Comparison of ENCODE assay signal across 13 cellular contexts in genomic region chr19:51372021-51372648, GRCh38. TPM values are rescaled to one million over a fixed set of nuclear protein-coding genes. Genes with fewer than 3 reads are reported as not detected.
A peak's percentile ranks its signal among the peaks of the same experiment; 100 is the strongest.
DNase-seq lines count a peak whose midpoint lies in the region; ATAC-seq and TF ChIP-seq lines count a peak whose summit lies in the region.
"Had no signal": no experiment of that assay in that cellular context is flagged by ENCODE, and none has a peak within 500 bp of the region (broad histone marks: within the 10 kb centered on the region; RNA-seq: fewer than 3 reads in every experiment).

No MANE protein-coding gene starts in this region.

- no peaks in the 10 kb centered on the region for H3K36me3 ChIP-seq in CD4-positive, alpha-beta memory T cell (ENCODE audit: insufficient read depth, low read length)
- H3K36me3 ChIP-seq: cardiac muscle cell, WERI-Rb-1 had no signal

- ATAC-seq in activated naive CD8-positive, alpha-beta T cell treated with anti-CD3 and anti-CD28 coated beads, Interleukin-2, amount 10 ng/mL, durations not matched to agents 7 days and 5 days (ENCODE audit: low read depth): no peak
- ATAC-seq in HG03280 (IDR thresholded peaks at IDR 0.05; ENCODE audit: unreplicated experiment): no peak
- ATAC-seq: right cardiac atrium had no signal

- no peaks in the 10 kb centered on the region for H3K27me3 ChIP-seq in CD4-positive, alpha-beta memory T cell (ENCODE audit: insufficient read depth, low read length)
- H3K27me3 ChIP-seq in HL-60 (ENCODE audit: insufficient read depth, poor library complexity, severe bottlenecking): no peaks in the 10 kb centered on the region
- H3K27me3 ChIP-seq: cardiac muscle cell had no signal

- intact Hi-C loops in CD4-positive, alpha-beta memory T cell (cut with micrococcal nuclease): no loop called here

- TF ChIP-seq CTCF in HL-60 (IDR thresholded peaks at IDR 0.05; ENCODE audit: insufficient read depth, low read length): no peak
- TF ChIP-seq CTCF in nephron progenitor cell (IDR thresholded peaks at IDR 0.05): no peak

- H3K4me1 ChIP-seq in CD4-positive, alpha-beta memory T cell (ENCODE audit: insufficient read depth, low read length): peaks cover 70% of the 10 kb centered on the region

- peaks cover 0 to 5% of the 10 kb centered on the region in 2 donors for H3K36me3 Mint-ChIP-seq in CD4-positive, alpha-beta memory T cell
- peaks cover 13% of the 10 kb centered on the region for H3K36me3 Mint-ChIP-seq in activated naive CD8-positive, alpha-beta T cell treated with anti-CD3 and anti-CD28 coated beads, Interleukin-2, amount 10 ng/mL, durations not matched to agents 7 days and 5 days
- H3K36me3 Mint-ChIP-seq in nephron progenitor cell (ENCODE audit: low read depth): no peaks in the 10 kb centered on the region

- peak overlapping the region; percentile 21 to 27 for H3K4me3 ChIP-seq in CD4-positive, alpha-beta memory T cell (ENCODE audit: low read length in 2 of 2)
- H3K4me3 ChIP-seq in HL-60 (replicated peaks; ENCODE audit: insufficient read depth, low read length): peak overlapping the region; percentile 12
- H3K4me3 ChIP-seq: cardiac muscle cell had no signal

- DNase-seq in CD4-positive, alpha-beta memory T cell: no peak
- DNase-seq in HL-60 (ENCODE audit: low read depth in 1 of 2, low spot score in 1 of 2): no peak
- no peak for DNase-seq in activated naive CD8-positive, alpha-beta T cell treated with anti-CD3 and anti-CD28 coated beads, Interleukin-2, amount 10 ng/mL, durations not matched to agents 7 days and 5 days
- DNase-seq in nephron progenitor cell: no peak
- DNase-seq in SIG-M5 (lab: John Stamatoyannopoulos, UW): no peak
- no peak for DNase-seq in foreskin melanocyte
- DNase-seq: Calu3, head of caudate nucleus, MM.1S, WERI-Rb-1 had no signal

- no peaks in the 10 kb centered on the region for H3K9me3 Mint-ChIP-seq in CD4-positive, alpha-beta memory T cell
- H3K9me3 Mint-ChIP-seq in activated naive CD8-positive, alpha-beta T cell treated with anti-CD3 and anti-CD28 coated beads, Interleukin-2, amount 10 ng/mL, durations not matched to agents 7 days and 5 days: no peaks in the 10 kb centered on the region
- no peaks in the 10 kb centered on the region for H3K9me3 Mint-ChIP-seq in nephron progenitor cell

- H3K27me3 Mint-ChIP-seq in CD4-positive, alpha-beta memory T cell: no peaks in the 10 kb centered on the region
- no peaks in the 10 kb centered on the region for H3K27me3 Mint-ChIP-seq in activated naive CD8-positive, alpha-beta T cell treated with anti-CD3 and anti-CD28 coated beads, Interleukin-2, amount 10 ng/mL, durations not matched to agents 7 days and 5 days
- H3K27me3 Mint-ChIP-seq in nephron progenitor cell (ENCODE audit: low read depth, poor library complexity): peaks cover 12% of the 10 kb centered on the region

- peaks cover 44 to 87% (median 67%) of the 10 kb centered on the region in 4 donors for H3K4me1 Mint-ChIP-seq in CD4-positive, alpha-beta memory T cell
- H3K4me1 Mint-ChIP-seq in activated naive CD8-positive, alpha-beta T cell treated with anti-CD3 and anti-CD28 coated beads, Interleukin-2, amount 10 ng/mL, durations not matched to agents 7 days and 5 days: peaks cover 65% of the 10 kb centered on the region
- H3K4me1 Mint-ChIP-seq in nephron progenitor cell: peaks cover 46% of the 10 kb centered on the region

- H3K27ac ChIP-seq in CD4-positive, alpha-beta memory T cell (ENCODE audit: low read depth, low read length): peak overlapping the region; percentile 66
- H3K27ac ChIP-seq in HL-60 (replicated peaks): peak overlapping the region; percentile 80
- H3K27ac ChIP-seq: cardiac muscle cell, WERI-Rb-1 had no signal

- CTCF ChIA-PET in CD4-positive, alpha-beta memory T cell (lab: Charles Lee; ENCODE audit: partially characterized antibody): interaction anchor here (0.8 to 2.3 kb wide), 3 partner anchors 22 to 34 kb away, joined by 3 to 10 read pairs (median 3); no protein-coding TSS in a partner anchor

- peak overlapping the region; percentile 79 to 96 (median 88) for H3K27ac Mint-ChIP-seq in CD4-positive, alpha-beta memory T cell
- H3K27ac Mint-ChIP-seq in activated naive CD8-positive, alpha-beta T cell treated with anti-CD3 and anti-CD28 coated beads, Interleukin-2, amount 10 ng/mL, durations not matched to agents 7 days and 5 days: peak overlapping the region; percentile 99
- H3K27ac Mint-ChIP-seq in nephron progenitor cell: peak overlapping the region; percentile 81

- POLR2A ChIA-PET in CD4-positive, alpha-beta memory T cell (lab: Charles Lee; ENCODE audit: partially characterized antibody): interaction anchor here (0.5 kb wide), 1 partner anchor 144 kb away, joined by 3 read pairs; no protein-coding TSS in a partner anchor
- POLR2A ChIA-PET in activated naive CD8-positive, alpha-beta T cell treated with anti-CD3 and anti-CD28 coated beads, Interleukin-2, amount 10 ng/mL, durations not matched to agents 7 days and 5 days (lab: Charles Lee): interaction anchor here (0.7 to 6.4 kb wide), 11 partner anchors 9 to 69 kb away, joined by 3 to 85 read pairs (median 5); partner anchors contain the start of gene VSIG10L

- no peaks in the 10 kb centered on the region for H3K9me3 ChIP-seq in CD4-positive, alpha-beta memory T cell (ENCODE audit: control insufficient read depth in 1 of 2, low read length in 2 of 2)

- H3K4me3 Mint-ChIP-seq in CD4-positive, alpha-beta memory T cell: peak overlapping the region in 7 of 8 donors; percentile 7 to 78 (median 65)
- H3K4me3 Mint-ChIP-seq in activated naive CD8-positive, alpha-beta T cell treated with anti-CD3 and anti-CD28 coated beads, Interleukin-2, amount 10 ng/mL, durations not matched to agents 7 days and 5 days: peak overlapping the region; percentile 85
- H3K4me3 Mint-ChIP-seq in nephron progenitor cell: no peak overlapping the region

RNA-seq across cellular contexts. Expression of gene NKG7, which starts 0.3 kb away (rescaled TPM):
- total RNA-seq in CD4-positive, alpha-beta memory T cell: 1 to 10 TPM; 2.7 to 2.8 TPM
- polyA plus RNA-seq in CD4-positive, alpha-beta memory T cell: 10 to 100 TPM; 36.5 to 44.3 TPM
- total RNA-seq in activated naive CD8-positive, alpha-beta T cell treated with anti-CD3 and anti-CD28 coated beads, Interleukin-2, amount 10 ng/mL, durations not matched to agents 7 days and 5 days: 100 to 1,000 TPM; 263 TPM
- total RNA-seq: Calu3, cardiac muscle cell had no signal

RNA-seq across cellular contexts. Expression of gene CLDND2, which starts 3.3 kb away (rescaled TPM):
- total RNA-seq in CD4-positive, alpha-beta memory T cell: 1 to 10 TPM; 1.5 to 2.0 TPM
- not detected for polyA plus RNA-seq in CD4-positive, alpha-beta memory T cell
- 10 to 100 TPM; 11.6 to 13.4 TPM for total RNA-seq in activated naive CD8-positive, alpha-beta T cell treated with anti-CD3 and anti-CD28 coated beads, Interleukin-2, amount 10 ng/mL, durations not matched to agents 7 days and 5 days

RNA-seq across cellular contexts. Expression of gene ETFB, which starts 5.9 kb away (rescaled TPM):
- total RNA-seq in CD4-positive, alpha-beta memory T cell: 10 to 100 TPM; 51.4 to 53.9 TPM
- polyA plus RNA-seq in CD4-positive, alpha-beta memory T cell: 10 to 100 TPM; 65.2 to 97.0 TPM
- 100 to 1,000 TPM; 121 to 124 TPM for total RNA-seq in activated naive CD8-positive, alpha-beta T cell treated with anti-CD3 and anti-CD28 coated beads, Interleukin-2, amount 10 ng/mL, durations not matched to agents 7 days and 5 days

RNA-seq across cellular contexts. Expression of gene LIM2, which starts 15.6 kb away (rescaled TPM):
- total RNA-seq in CD4-positive, alpha-beta memory T cell: not detected
- not detected for polyA plus RNA-seq in CD4-positive, alpha-beta memory T cell
- not detected for total RNA-seq in activated naive CD8-positive, alpha-beta T cell treated with anti-CD3 and anti-CD28 coated beads, Interleukin-2, amount 10 ng/mL, durations not matched to agents 7 days and 5 days
- total RNA-seq: Calu3, cardiac muscle cell, right cardiac atrium had no signal
- polyA plus RNA-seq: cardiac muscle cell, right cardiac atrium had no signal

RNA-seq across cellular contexts. Expression of gene C19orf84, which starts 18.3 kb away (rescaled TPM):
- total RNA-seq in CD4-positive, alpha-beta memory T cell: not detected
- polyA plus RNA-seq in CD4-positive, alpha-beta memory T cell: not detected
- not detected for total RNA-seq in activated naive CD8-positive, alpha-beta T cell treated with anti-CD3 and anti-CD28 coated beads, Interleukin-2, amount 10 ng/mL, durations not matched to agents 7 days and 5 days
- total RNA-seq: Calu3, cardiac muscle cell, right cardiac atrium had no signal
- polyA plus RNA-seq: cardiac muscle cell, right cardiac atrium had no signal

Comparison
In these comparisons a context has a peak if more than half of its experiments do, and no peak if none do; other contexts are left out.
1. RNA of gene NKG7, which starts 0.3 kb away (total RNA-seq): 263 TPM in activated naive CD8-positive, alpha-beta T cell treated with anti-CD3 and anti-CD28 coated beads, Interleukin-2, amount 10 ng/mL, durations not matched to agents 7 days and 5 days; 2.7 to 2.8 TPM in CD4-positive, alpha-beta memory T cell; every median in the first group is over 10 times any median in the second.
2. RNA of gene CLDND2, which starts 3.3 kb away (total RNA-seq): 11.6 to 13.4 TPM in activated naive CD8-positive, alpha-beta T cell treated with anti-CD3 and anti-CD28 coated beads, Interleukin-2, amount 10 ng/mL, durations not matched to agents 7 days and 5 days; 1.5 to 2.0 TPM in CD4-positive, alpha-beta memory T cell; every median in the first group is over 4 times any median in the second.
3. Peak in every context shown above with its lines, with median percentiles within 50 percentile points of each other: H3K27ac Mint-ChIP-seq.